ENCODE assay signal across 36 cellular contexts in genomic region chr13:59513686-59514085, GRCh38.
"Had no signal": no experiment of that assay in that cellular context is flagged by ENCODE, and none has a peak within 500 bp of the region (broad histone marks: within the 10 kb centered on the region; RNA-seq: fewer than 3 reads in every experiment).

No MANE protein-coding gene starts in this region.

- H3K27ac ChIP-seq: adrenal gland, ascending aorta, body of pancreas, brain microvascular endothelial cell, breast epithelium, cardiac muscle cell, colonic mucosa had no signal

- H3K4me1 ChIP-seq: adrenal gland, ascending aorta, body of pancreas, breast epithelium, colonic mucosa had no signal

- H3K27me3 Mint-ChIP-seq: activated naive CD4-positive, alpha-beta T cell treated with anti-CD3 and anti-CD28 coated beads, Interleukin-2, amount 10 ng/mL, durations not matched to agents 7 days and 5 days; activated naive CD8-positive, alpha-beta T cell; activated naive CD8-positive, alpha-beta T cell treated with anti-CD3 and anti-CD28 coated beads for 36 hours; activated naive CD8-positive, alpha-beta T cell treated with anti-CD3 and anti-CD28 coated beads, Interleukin-2, amount 10 ng/mL, durations not matched to agents 7 days and 5 days; activated naive CD8-positive, alpha-beta T cell treated with anti-CD3 and anti-CD28 coated beads, Interleukin-2, amount 50 U/mL, for 24 hours; activated T-cell treated with anti-CD3 and anti-CD28 coated beads, Interleukin-2, amount 50 U/mL, for 24 hours; activated T-helper 17 cell treated with anti-CD3 and anti-CD28 coated beads, Interleukin-2, amount 50 U/mL, for 72 hours; central memory CD8-positive, alpha-beta T cell had no signal

- H3K4me1 Mint-ChIP-seq: activated naive CD4-positive, alpha-beta T cell treated with anti-CD3 and anti-CD28 coated beads, Interleukin-2, amount 10 ng/mL, durations not matched to agents 7 days and 5 days; activated naive CD4-positive, alpha-beta T cell treated with anti-CD3 and anti-CD28 coated beads, Interleukin-2, amount 50 U/mL, for 24 hours; activated naive CD8-positive, alpha-beta T cell treated with anti-CD3 and anti-CD28 coated beads for 36 hours; activated naive CD8-positive, alpha-beta T cell treated with anti-CD3 and anti-CD28 coated beads, Interleukin-2, amount 10 ng/mL, durations not matched to agents 7 days and 5 days; activated naive CD8-positive, alpha-beta T cell treated with anti-CD3 and anti-CD28 coated beads, Interleukin-2, amount 50 U/mL, for 24 hours; activated T-helper 17 cell treated with anti-CD3 and anti-CD28 coated beads, Interleukin-2, amount 50 U/mL, for 72 hours; central memory CD8-positive, alpha-beta T cell had no signal

- ATAC-seq: activated naive CD4-positive, alpha-beta T cell treated with anti-CD3 and anti-CD28 coated beads, Interleukin-2, amount 50 U/mL, for 72 hours; activated naive CD8-positive, alpha-beta T cell treated with anti-CD3 and anti-CD28 coated beads, Interleukin-2, amount 50 U/mL, for 24 hours; activated T-cell treated with anti-CD3 and anti-CD28 coated beads, Interleukin-2, amount 50 U/mL, for 4 hours; activated T-cell treated with anti-CD3 and anti-CD28 coated beads, Interleukin-2, amount 50 U/mL, for 72 hours; activated T-helper 17 cell treated with anti-CD3 and anti-CD28 coated beads, Interleukin-2, amount 50 U/mL, for 72 hours; body of pancreas had no signal

- H3K27ac Mint-ChIP-seq: activated naive CD4-positive, alpha-beta T cell treated with anti-CD3 and anti-CD28 coated beads for 36 hours; activated naive CD4-positive, alpha-beta T cell treated with anti-CD3 and anti-CD28 coated beads, Interleukin-2, amount 10 ng/mL, durations not matched to agents 7 days and 5 days; activated naive CD4-positive, alpha-beta T cell treated with anti-CD3 and anti-CD28 coated beads, Interleukin-2, amount 50 U/mL, for 24 hours; activated naive CD4-positive, alpha-beta T cell treated with anti-CD3 and anti-CD28 coated beads, Interleukin-2, amount 50 U/mL, for 72 hours; activated naive CD8-positive, alpha-beta T cell; activated naive CD8-positive, alpha-beta T cell treated with anti-CD3 and anti-CD28 coated beads for 36 hours; activated naive CD8-positive, alpha-beta T cell treated with anti-CD3 and anti-CD28 coated beads, Interleukin-2, amount 10 ng/mL, durations not matched to agents 7 days and 5 days; activated naive CD8-positive, alpha-beta T cell treated with anti-CD3 and anti-CD28 coated beads, Interleukin-2, amount 50 U/mL, for 24 hours; activated T-cell treated with anti-CD3 and anti-CD28 coated beads, Interleukin-2, amount 50 U/mL, for 24 hours; activated T-cell treated with anti-CD3 and anti-CD28 coated beads, Interleukin-2, amount 50 U/mL, for 72 hours; activated T-helper 1 cell treated with anti-CD3 and anti-CD28 coated beads, Interleukin-12 subunit alpha, Interleukin-12 subunit beta, Interleukin-2, Interleukin-4 antibody, amounts not matched to agents 30 ng/mL and 10 ng/mL and 1 ng/mL, durations not matched to agents 14 hours and 24 hours and 36 hours; activated T-helper 17 cell treated with anti-CD3 and anti-CD28 coated beads, Interleukin-2, amount 50 U/mL, for 72 hours; activated T-helper 2 cell treated with anti-CD3 and anti-CD28 coated beads, Interferon-gamma antibody, Interleukin-2, Interleukin-4, amounts not matched to agents 10 μg/mL and 5 μg/mL and 100 μg/mL, durations not matched to agents 14 hours and 24 hours and 36 hours had no signal

- H3K4me3 Mint-ChIP-seq: activated naive CD4-positive, alpha-beta T cell treated with anti-CD3 and anti-CD28 coated beads for 36 hours; activated naive CD4-positive, alpha-beta T cell treated with anti-CD3 and anti-CD28 coated beads, Interleukin-2, amount 10 ng/mL, durations not matched to agents 7 days and 5 days; activated naive CD4-positive, alpha-beta T cell treated with anti-CD3 and anti-CD28 coated beads, Interleukin-2, amount 50 U/mL, for 24 hours; activated naive CD8-positive, alpha-beta T cell; activated naive CD8-positive, alpha-beta T cell treated with anti-CD3 and anti-CD28 coated beads for 36 hours; activated naive CD8-positive, alpha-beta T cell treated with anti-CD3 and anti-CD28 coated beads, Interleukin-2, amount 10 ng/mL, durations not matched to agents 7 days and 5 days; activated naive CD8-positive, alpha-beta T cell treated with anti-CD3 and anti-CD28 coated beads, Interleukin-2, amount 50 U/mL, for 24 hours; activated T-cell treated with anti-CD3 and anti-CD28 coated beads, Interleukin-2, amount 50 U/mL, for 24 hours; activated T-cell treated with anti-CD3 and anti-CD28 coated beads, Interleukin-2, amount 50 U/mL, for 4 hours; activated T-cell treated with anti-CD3 and anti-CD28 coated beads, Interleukin-2, amount 50 U/mL, for 72 hours; activated T-helper 1 cell treated with anti-CD3 and anti-CD28 coated beads, Interleukin-12 subunit alpha, Interleukin-12 subunit beta, Interleukin-2, Interleukin-4 antibody, amounts not matched to agents 30 ng/mL and 10 ng/mL and 1 ng/mL, durations not matched to agents 14 hours and 24 hours and 36 hours; activated T-helper 17 cell treated with anti-CD3 and anti-CD28 coated beads, Interleukin-2, amount 50 U/mL, for 72 hours; central memory CD8-positive, alpha-beta T cell had no signal

- H3K9me3 Mint-ChIP-seq: activated naive CD4-positive, alpha-beta T cell treated with anti-CD3 and anti-CD28 coated beads for 36 hours; activated naive CD4-positive, alpha-beta T cell treated with anti-CD3 and anti-CD28 coated beads, Interleukin-2, amount 10 ng/mL, durations not matched to agents 7 days and 5 days; activated naive CD8-positive, alpha-beta T cell treated with anti-CD3 and anti-CD28 coated beads for 36 hours; activated naive CD8-positive, alpha-beta T cell treated with anti-CD3 and anti-CD28 coated beads, Interleukin-2, amount 10 ng/mL, durations not matched to agents 7 days and 5 days; activated naive CD8-positive, alpha-beta T cell treated with anti-CD3 and anti-CD28 coated beads, Interleukin-2, amount 50 U/mL, for 24 hours; activated T-cell treated with anti-CD3 and anti-CD28 coated beads, Interleukin-2, amount 50 U/mL, for 24 hours; activated T-cell treated with anti-CD3 and anti-CD28 coated beads, Interleukin-2, amount 50 U/mL, for 4 hours; activated T-cell treated with anti-CD3 and anti-CD28 coated beads, Interleukin-2, amount 50 U/mL, for 72 hours; activated T-helper 1 cell treated with anti-CD3 and anti-CD28 coated beads, Interleukin-12 subunit alpha, Interleukin-12 subunit beta, Interleukin-2, Interleukin-4 antibody, amounts not matched to agents 30 ng/mL and 10 ng/mL and 1 ng/mL, durations not matched to agents 14 hours and 24 hours and 36 hours; activated T-helper 17 cell treated with anti-CD3 and anti-CD28 coated beads, Interleukin-2, amount 50 U/mL, for 72 hours; activated T-helper 2 cell treated with anti-CD3 and anti-CD28 coated beads, Interferon-gamma antibody, Interleukin-2, Interleukin-4, amounts not matched to agents 10 μg/mL and 5 μg/mL and 100 μg/mL, durations not matched to agents 14 hours and 24 hours and 36 hours; central memory CD8-positive, alpha-beta T cell had no signal

- DNase-seq: activated effector memory CD4-positive, alpha-beta T cell treated with anti-CD3 and anti-CD28 coated beads, Interleukin-2, amount 50 U/mL, for 16 hours; activated effector memory CD4-positive, alpha-beta T cell treated with Interleukin-2 at 50 U/mL for 16 hours; activated gamma-delta T cell treated with Interleukin-2 at 50 U/mL for 16 hours; activated naive CD4-positive, alpha-beta T cell; activated naive CD4-positive, alpha-beta T cell treated with anti-CD3 and anti-CD28 coated beads for 36 hours; activated naive CD4-positive, alpha-beta T cell treated with anti-CD3 and anti-CD28 coated beads, Interleukin-2, amount 10 ng/mL, durations not matched to agents 7 days and 5 days; activated naive CD4-positive, alpha-beta T cell treated with anti-CD3 and anti-CD28 coated beads, Interleukin-2, amount 50 U/mL, for 16 hours; activated naive CD4-positive, alpha-beta T cell treated with Interleukin-2 at 50 U/mL for 16 hours; activated naive CD8-positive, alpha-beta T cell treated with anti-CD3 and anti-CD28 coated beads for 36 hours; activated naive CD8-positive, alpha-beta T cell treated with anti-CD3 and anti-CD28 coated beads, Interleukin-2, amount 10 ng/mL, durations not matched to agents 7 days and 5 days; activated naive CD8-positive, alpha-beta T cell treated with anti-CD3 and anti-CD28 coated beads, Interleukin-2, amount 50 U/mL, for 24 hours; activated T-cell treated with anti-CD3 and anti-CD28 coated beads for 4 hours; activated T-cell treated with anti-CD3 and anti-CD28 coated beads, Interleukin-2, amount 50 U/mL, for 1 hour; activated T-cell treated with anti-CD3 and anti-CD28 coated beads, Interleukin-2, amount 50 U/mL, for 24 hours; activated T-cell treated with anti-CD3 and anti-CD28 coated beads, Interleukin-2, amount 50 U/mL, for 4 hours; activated T-cell treated with anti-CD3 and anti-CD28 coated beads, Interleukin-2, amount 50 U/mL, for 48 hours; activated T-cell treated with anti-CD3 and anti-CD28 coated beads, Interleukin-2, amount 50 U/mL, for 72 hours; adrenal gland; amniotic stem cell; amygdala; anterior cingulate cortex; aorta; body of pancreas; brain microvascular endothelial cell; central memory CD4-positive, alpha-beta T cell; colonic mucosa had no signal

- H3K9me3 ChIP-seq: adrenal gland, ascending aorta, body of pancreas, breast epithelium, colonic mucosa had no signal

- H3K36me3 ChIP-seq: adrenal gland, ascending aorta, brain microvascular endothelial cell, breast epithelium, cardiac muscle cell, colonic mucosa had no signal

- H3K27me3 ChIP-seq: adrenal gland, ascending aorta, body of pancreas, brain microvascular endothelial cell, breast epithelium, cardiac muscle cell, colonic mucosa had no signal

- H3K36me3 Mint-ChIP-seq: activated naive CD4-positive, alpha-beta T cell treated with anti-CD3 and anti-CD28 coated beads, Interleukin-2, amount 10 ng/mL, durations not matched to agents 7 days and 5 days; activated naive CD4-positive, alpha-beta T cell treated with anti-CD3 and anti-CD28 coated beads, Interleukin-2, amount 50 U/mL, for 24 hours; activated naive CD4-positive, alpha-beta T cell treated with anti-CD3 and anti-CD28 coated beads, Interleukin-2, amount 50 U/mL, for 72 hours; activated naive CD8-positive, alpha-beta T cell; activated naive CD8-positive, alpha-beta T cell treated with anti-CD3 and anti-CD28 coated beads for 36 hours; activated naive CD8-positive, alpha-beta T cell treated with anti-CD3 and anti-CD28 coated beads, Interleukin-2, amount 10 ng/mL, durations not matched to agents 7 days and 5 days had no signal

- H3K4me3 ChIP-seq: adrenal gland, ascending aorta, body of pancreas, breast epithelium, cardiac muscle cell, colonic mucosa had no signal
